8 cellular contexts compared by ENCODE assay signal in the genomic region with DNA sequence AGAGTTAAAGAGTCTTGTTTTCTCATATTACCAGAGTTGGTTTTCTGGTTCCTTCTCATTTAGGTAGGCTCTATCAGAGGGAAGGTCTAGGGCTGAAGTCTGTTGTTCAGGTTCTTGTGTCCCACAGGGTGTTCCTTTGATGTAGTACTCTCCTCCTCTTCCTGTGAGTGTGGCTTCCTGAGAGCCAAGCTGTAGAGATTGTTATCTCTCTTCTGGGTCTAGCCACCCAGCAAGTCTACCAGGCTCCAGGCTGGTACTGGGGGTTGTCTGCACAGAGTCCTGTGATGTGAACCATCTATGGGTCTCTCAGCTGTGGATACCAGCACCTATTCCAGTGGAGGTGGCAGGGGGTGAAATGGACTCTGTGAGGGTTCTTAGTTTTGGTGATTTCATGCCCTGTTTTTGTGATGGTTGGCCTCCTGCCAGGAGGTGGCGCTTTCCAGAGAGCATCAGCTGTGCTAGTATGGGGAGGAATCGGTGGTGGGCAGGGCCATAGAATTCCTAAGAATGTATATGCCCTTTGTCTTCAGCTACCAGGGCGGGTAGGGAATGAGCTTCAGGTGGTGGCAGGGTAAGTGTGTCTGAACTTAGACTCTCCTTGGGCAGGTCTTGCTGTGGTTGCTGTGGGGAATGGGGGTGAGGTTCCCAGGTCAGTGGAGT.
DNase-seq lines count a peak whose midpoint lies in the region; ATAC-seq, FAIRE-seq and TF ChIP-seq lines count a peak whose summit lies in the region.
"Not testable (repeated sequence)": the region's sequence is repeated elsewhere in the genome, so short reads cannot be mapped to it uniquely, and the experiment has no call there.

No MANE protein-coding gene starts in this region.

- BruUV-seq in HepG2 (replicated peaks; lab: Mats Ljungman, UMichigan) = not testable (repeated sequence)

- H3K9me2 ChIP-seq in GM23338 (ENCODE audit: insufficient read depth) = not testable (repeated sequence)

- CTCF ChIA-PET in CD8-positive, alpha-beta memory T cell (lab: Charles Lee) = interaction anchor here (1.4 to 3.2 kb wide), 4 partner anchors 10 to 29 kb away, joined by 4 to 14 read pairs (median 5); no protein-coding TSS in a partner anchor
- CTCF ChIA-PET in HepG2 (lab: Yijun Ruan, JAX; ENCODE audit: low intra/inter-chr PET ratio, low total read pairs) = interaction anchor here (1.2 kb wide), 1 partner anchor 82 kb away, joined by 3 read pairs; no protein-coding TSS in a partner anchor

- not testable (repeated sequence) for FAIRE-seq in HepG2 (lab: Jason Lieb, UNC)

- peaks cover 2 to 18% (median 6%) of the 10 kb centered on the region in 5 donors for H3K9me3 Mint-ChIP-seq in CD8-positive, alpha-beta memory T cell
- not testable (repeated sequence) for H3K9me3 Mint-ChIP-seq in GM23338; stimulated activated effector memory CD8-positive, alpha-beta T cell treated with anti-CD3 and anti-CD28 coated beads, Interleukin-12 subunit alpha, Interleukin-12 subunit beta, amount 100 ng/mL, for 72 hours
- H3K9me3 Mint-ChIP-seq in activated naive CD8-positive, alpha-beta T cell (ENCODE audit: low read depth) = peaks cover 16% of the 10 kb centered on the region

- not testable (repeated sequence) for H3K79me2 ChIP-seq in GM23338 (replicated peaks; ENCODE audit: insufficient read depth); HepG2 (ENCODE audit: insufficient read depth, low read length)

- not testable (repeated sequence) for TF ChIP-seq RAD21 in HepG2 (CRISPR knock-in tag; IDR thresholded peaks at IDR 0.05)

- not testable (repeated sequence) for H3K27ac ChIP-seq in CD8-positive, alpha-beta memory T cell (ENCODE audit: low read depth, low read length); GM23338 (ENCODE audit: low read depth); SJCRH30; HepG2 (ENCODE audit: extremely low read length, insufficient read depth, low read length)

- 43% methylated on average over 3 of the region's 3 CpGs for WGBS in HepG2 (ENCODE audit: low lambda C conversion rate)

- peak overlapping the region; percentile 4 to 88 (median 64) for H3K4me3 Mint-ChIP-seq in CD8-positive, alpha-beta memory T cell
- peak overlapping the region; percentile 18; the same call in 1 of the 3 replicates for H3K4me3 Mint-ChIP-seq in GM23338
- peak overlapping the region; percentile 62 for H3K4me3 Mint-ChIP-seq in activated naive CD8-positive, alpha-beta T cell
- H3K4me3 Mint-ChIP-seq in stimulated activated effector memory CD8-positive, alpha-beta T cell treated with anti-CD3 and anti-CD28 coated beads, Interleukin-12 subunit alpha, Interleukin-12 subunit beta, amount 100 ng/mL, for 72 hours = peak overlapping the region; percentile 40

- DNase-seq in CD8-positive, alpha-beta memory T cell = peak in 4 of 5 donors; percentile 27 to 75 (median 55)
- peak; percentile 47 for DNase-seq in GM23338 (ENCODE audit: low spot score)
- peak; percentile 30 to 35 for DNase-seq in SJCRH30
- peak; percentile 8 for DNase-seq in activated CD4-positive, alpha-beta T cell treated with anti-CD3 and anti-CD28 coated beads for 1 hour
- DNase-seq in activated T-cell treated with anti-CD3 and anti-CD28 coated beads for 48 hours (ENCODE audit: low read depth) = peak; percentile 14
- DNase-seq in HepG2 (ENCODE audit: low spot score); stimulated activated effector memory CD8-positive, alpha-beta T cell treated with anti-CD3 and anti-CD28 coated beads, Interleukin-12 subunit alpha, Interleukin-12 subunit beta, amount 100 ng/mL, for 72 hours (ENCODE audit: low spot score in 2 of 2): not testable (repeated sequence)

- H2AFZ ChIP-seq in GM23338; HepG2 (ENCODE audit: low read length): not testable (repeated sequence)

- not testable (repeated sequence) for H3K4me3 ChIP-seq in CD8-positive, alpha-beta memory T cell (ENCODE audit: low read length); GM23338; SJCRH30; HepG2 (replicated peaks in 1 of 3; ENCODE audit: insufficient read depth in 1 of 3, low read depth in 2 of 3, low read length in 3 of 3)

- not testable (repeated sequence) for H3F3A ChIP-seq in GM23338 (replicated peaks; ENCODE audit: low read depth)

- not testable (repeated sequence) for TF ChIP-seq POLR2A in HepG2 (IDR thresholded peaks at IDR 0.05; ENCODE audit: insufficient read depth in 1 of 2, low read depth in 2 of 2, low read length in 2 of 2)

- H3K4me1 Mint-ChIP-seq in CD8-positive, alpha-beta memory T cell = peaks cover 38 to 47% (median 44%) of the 10 kb centered on the region in 3 donors
- H3K4me1 Mint-ChIP-seq in GM23338 = peaks cover 16% of the 10 kb centered on the region; the same call in 2 of the 3 replicates
- H3K4me1 Mint-ChIP-seq in activated naive CD8-positive, alpha-beta T cell (ENCODE audit: low read depth) = peaks cover 53% of the 10 kb centered on the region
- H3K4me1 Mint-ChIP-seq in stimulated activated effector memory CD8-positive, alpha-beta T cell treated with anti-CD3 and anti-CD28 coated beads, Interleukin-12 subunit alpha, Interleukin-12 subunit beta, amount 100 ng/mL, for 72 hours = peaks cover 34% of the 10 kb centered on the region

- TF ChIP-seq CTCF in GM23338 (conservative IDR thresholded peaks at IDR 0.05; ENCODE audit: low read depth in 2 of 2) = peak; percentile 52 to 59
- not testable (repeated sequence) for TF ChIP-seq CTCF in HepG2 (CRISPR knock-in tag; IDR thresholded peaks at IDR 0.05)

- not testable (repeated sequence) for TF ChIP-seq EP300 in HepG2 (IDR thresholded peaks at IDR 0.05; ENCODE audit: low read depth in 2 of 2, low read length in 2 of 2); HepG2 (CRISPR knock-in tag; IDR thresholded peaks at IDR 0.05; ENCODE audit: borderline replicate concordance)

- H3K4me2 ChIP-seq in GM23338; HepG2 (ENCODE audit: low read depth, low read length): not testable (repeated sequence)

- POLR2A ChIA-PET in CD8-positive, alpha-beta memory T cell (lab: Charles Lee) = interaction anchor here (0.6 kb wide), 1 partner anchor 135 kb away, joined by 5 read pairs; no protein-coding TSS in a partner anchor
- POLR2A ChIA-PET in HepG2 (lab: Yijun Ruan, JAX) = not testable (repeated sequence)

- not testable (repeated sequence) for H3K27me3 ChIP-seq in CD8-positive, alpha-beta memory T cell (ENCODE audit: insufficient read depth, low read length, poor library complexity, severe bottlenecking); GM23338 (ENCODE audit: insufficient read depth); SJCRH30; HepG2 (ENCODE audit: control insufficient read depth in 1 of 2, insufficient read depth in 2 of 2, low read length in 2 of 2)

- peak overlapping the region; percentile 46 to 97 (median 92) for H3K27ac Mint-ChIP-seq in CD8-positive, alpha-beta memory T cell
- H3K27ac Mint-ChIP-seq in GM23338 = not testable (repeated sequence)
- peak overlapping the region; percentile 79 for H3K27ac Mint-ChIP-seq in activated naive CD8-positive, alpha-beta T cell
- H3K27ac Mint-ChIP-seq in stimulated activated effector memory CD8-positive, alpha-beta T cell treated with anti-CD3 and anti-CD28 coated beads, Interleukin-12 subunit alpha, Interleukin-12 subunit beta, amount 100 ng/mL, for 72 hours = peak overlapping the region; percentile 79

- H3K36me3 Mint-ChIP-seq in CD8-positive, alpha-beta memory T cell = peaks cover 0 to 43% (median 3%) of the 10 kb centered on the region in 3 donors
- H3K36me3 Mint-ChIP-seq in GM23338 (ENCODE audit: low read depth); stimulated activated effector memory CD8-positive, alpha-beta T cell treated with anti-CD3 and anti-CD28 coated beads, Interleukin-12 subunit alpha, Interleukin-12 subunit beta, amount 100 ng/mL, for 72 hours: not testable (repeated sequence)
- peaks cover 23% of the 10 kb centered on the region for H3K36me3 Mint-ChIP-seq in activated naive CD8-positive, alpha-beta T cell

- intact Hi-C loops in HepG2 (cut with micrococcal nuclease; ENCODE audit: unreplicated experiment) = not testable (repeated sequence)

- not testable (repeated sequence) for H4K20me1 ChIP-seq in GM23338 (replicated peaks; ENCODE audit: insufficient read depth); HepG2 (ENCODE audit: insufficient read depth, low read length)

- H3K9ac ChIP-seq in HepG2 (ENCODE audit: insufficient read depth, low read depth, low read length) = not testable (repeated sequence)

- not testable (repeated sequence) for H3K27me3 Mint-ChIP-seq in CD8-positive, alpha-beta memory T cell; GM23338 (ENCODE audit: insufficient read depth, low read depth, poor library complexity); activated naive CD8-positive, alpha-beta T cell

- peaks cover 30% of the 10 kb centered on the region for H3K4me1 ChIP-seq in CD8-positive, alpha-beta memory T cell (ENCODE audit: insufficient read depth, low read length)
- H3K4me1 ChIP-seq in GM23338 (ENCODE audit: insufficient read depth); SJCRH30; HepG2 (ENCODE audit: insufficient read depth, low read length): not testable (repeated sequence)

- peak; percentile 59 for ATAC-seq in GM23338
- not testable (repeated sequence) for ATAC-seq in HepG2; stimulated activated effector memory CD8-positive, alpha-beta T cell treated with anti-CD3 and anti-CD28 coated beads, Interleukin-12 subunit alpha, Interleukin-12 subunit beta, amount 100 ng/mL, for 72 hours

- in situ Hi-C loops in HepG2 (cut with HindIII; ENCODE audit: extremely low pct_ligation_motif_present, low pct_unique_long_range_greater_than_20kb) = not testable (repeated sequence)

- H3K36me3 ChIP-seq in CD8-positive, alpha-beta memory T cell (ENCODE audit: insufficient read depth, low read length); GM23338 (ENCODE audit: insufficient read depth); SJCRH30; HepG2 (replicated peaks in 1 of 2; ENCODE audit: control insufficient read depth in 1 of 2, insufficient read depth in 2 of 2, low read length in 2 of 2): not testable (repeated sequence)

- not testable (repeated sequence) for H3K9me3 ChIP-seq in CD8-positive, alpha-beta memory T cell (ENCODE audit: low read length); SJCRH30 (replicated peaks); HepG2 (ENCODE audit: low read length)
